6 cellular contexts compared by ENCODE assay signal in genomic region chr11:62592216-62592815, GRCh38. TPM values are rescaled to one million over a fixed set of nuclear protein-coding genes. Genes with fewer than 3 reads are reported as not detected.
DNase-seq lines count a peak whose midpoint lies in the region; TF ChIP-seq lines count a peak whose summit lies in the region.

No MANE protein-coding gene starts in this region.

- POLR2A ChIA-PET in RWPE1 (lab: Yijun Ruan, JAX; ENCODE audit: low non-redundant PET): interaction anchor here (0.5 to 2.9 kb wide), 12 partner anchors 9 to 73 kb away, joined by 3 to 24 read pairs (median 5); partner anchors contain the start of genes AHNAK, C11orf98, CSKMT and EEF1G

- DNase-seq in CD14-positive monocyte (ENCODE audit: low spot score) (no peak), RWPE1 (ENCODE audit: low spot score) (no peak), right atrium auricular region (ENCODE audit: low spot score) (no peak), type B pancreatic cell (ENCODE audit: extremely low spot score, unreplicated experiment) (no peak), NCI-H2196 treated with DMSO at 0.1 percent for 48 hours (lab: John Stamatoyannopoulos, UW; ENCODE audit: unreplicated experiment) (no peak)
- DNase-seq in stimulated activated CD4-positive, alpha-beta T cell treated with anti-CD3 and anti-CD28 coated beads, Interleukin-1b, Interleukin-23, amount 100 ng/mL, for 48 hours: no peak

- H3K4me3 Mint-ChIP-seq in CD14-positive monocyte: peak overlapping the region; percentile 90 to 92
- H3K4me3 Mint-ChIP-seq in type B pancreatic cell: peak overlapping the region; percentile 96

- H3K4me1 Mint-ChIP-seq in CD14-positive monocyte: peaks cover 36% of the 10 kb centered on the region
- H3K4me1 Mint-ChIP-seq in type B pancreatic cell (ENCODE audit: unreplicated experiment): peaks cover 20% of the 10 kb centered on the region

- H3K9me3 Mint-ChIP-seq in CD14-positive monocyte: peaks cover 0 to 2% (median 0%) of the 10 kb centered on the region in 7 donors
- H3K9me3 Mint-ChIP-seq in type B pancreatic cell: no peaks in the 10 kb centered on the region

- TF ChIP-seq CTCF in CD14-positive monocyte (IDR thresholded peaks at IDR 0.05) (no peak), RWPE1 (conservative IDR thresholded peaks at IDR 0.05; ENCODE audit: low read depth) (no peak), right atrium auricular region (IDR thresholded peaks at IDR 0.05) (no peak), type B pancreatic cell (conservative IDR thresholded peaks at IDR 0.05) (no peak)

- H3K27me3 Mint-ChIP-seq in CD14-positive monocyte (ENCODE audit: low read depth in 3 of 3) (peaks cover 0 to 2% (median 0%) of the 10 kb centered on the region in 3 donors), type B pancreatic cell (no peaks in the 10 kb centered on the region)

- no peaks in the 10 kb centered on the region for H3K9me3 ChIP-seq in right atrium auricular region

- H3K36me3 Mint-ChIP-seq in CD14-positive monocyte (peaks cover 51 to 59% of the 10 kb centered on the region in 2 donors), type B pancreatic cell (peaks cover 8% of the 10 kb centered on the region)

- peaks cover 0 to 24% of the 10 kb centered on the region in 2 donors for H3K4me1 ChIP-seq in right atrium auricular region

- H3K36me3 ChIP-seq in right atrium auricular region: peaks cover 55% of the 10 kb centered on the region

- CTCF ChIA-PET in RWPE1 (lab: Yijun Ruan, JAX): interaction anchor here (0.7 to 0.9 kb wide), 2 partner anchors 73 to 97 kb away, joined by 3 to 4 read pairs; partner anchors contain the start of gene LRRN4CL

- H3K27ac Mint-ChIP-seq in CD14-positive monocyte (peak overlapping the region; percentile 95 to 99 (median 98)), type B pancreatic cell (peak overlapping the region; percentile 95)

- H3K4me3 ChIP-seq in right atrium auricular region: peak overlapping the region; percentile 40 to 81

- H3K27ac ChIP-seq in RWPE1 (peak overlapping the region; percentile 91), right atrium auricular region (peak overlapping the region; percentile 96 to 97)

- intact Hi-C loops in CD14-positive monocyte (cut with micrococcal nuclease): loop anchor here (5.0 to 10.0 kb wide), 4 partner anchors 60 to 272 kb away; partner anchors contain the start of genes BSCL2 (in 2 of the 2), GNG3 (in 2 of the 2), INTS5 (in 1 of the 2) and TMEM179B (in 1 of the 2)

- H3K27me3 ChIP-seq in right atrium auricular region: no peaks in the 10 kb centered on the region

RNA-seq across cellular contexts. Expression of gene TUT1, which starts 1.0 kb away (rescaled TPM):
- 1 to 10 TPM; 1.8 to 2.1 TPM for polyA plus RNA-seq in CD14-positive monocyte
- total RNA-seq in right atrium auricular region (1 to 10 TPM; 5.4 to 5.7 TPM), type B pancreatic cell (ENCODE audit: low replicate concordance) (15.0 and 22.1 TPM in 2 replicates)

RNA-seq across cellular contexts. Expression of gene MTA2, which starts 9.3 kb away (rescaled TPM):
- 10 to 100 TPM; 14.0 to 17.6 TPM for polyA plus RNA-seq in CD14-positive monocyte
- total RNA-seq in right atrium auricular region (10 to 100 TPM; 30.0 to 40.5 TPM), type B pancreatic cell (ENCODE audit: low replicate concordance) (148 and 152 TPM in 2 replicates)

RNA-seq across cellular contexts. Expression of gene EEF1G, which starts 18.6 kb away (rescaled TPM):
- 100 to 1,000 TPM; 490 to 491 TPM for polyA plus RNA-seq in CD14-positive monocyte
- total RNA-seq in right atrium auricular region: 1,000 to 10,000 TPM in 1 of 2 donors, 100 to 1,000 TPM in 1; 707 to 1,175 TPM
- 1,846 and 2,051 TPM in 2 replicates for total RNA-seq in type B pancreatic cell (ENCODE audit: low replicate concordance)

RNA-seq across cellular contexts. Expression of gene EML3, which starts 20.3 kb away (rescaled TPM):
- 10 to 100 TPM in 1 of 2 donors, 1 to 10 TPM in 1; 7.2 to 10.6 TPM for polyA plus RNA-seq in CD14-positive monocyte
- total RNA-seq in right atrium auricular region: 10 to 100 TPM; 15.8 to 21.3 TPM
- 46.0 and 76.0 TPM in 2 replicates for total RNA-seq in type B pancreatic cell (ENCODE audit: low replicate concordance)

RNA-seq across cellular contexts. Expression of gene ROM1, which starts 20.7 kb away (rescaled TPM):
- polyA plus RNA-seq in CD14-positive monocyte: 1 to 10 TPM in 1 of 2 donors, under 1 TPM in 1; 0.51 to 1.4 TPM
- total RNA-seq in right atrium auricular region (1 to 10 TPM; 3.2 to 5.3 TPM), type B pancreatic cell (ENCODE audit: low replicate concordance) (1.4 and 1.8 TPM in 2 replicates)
